9 cellular contexts compared by ENCODE assay signal in genomic region chr20:49275634-49276033, GRCh38. TPM values are rescaled to one million over a fixed set of nuclear protein-coding genes. Genes with fewer than 3 reads are reported as not detected.
DNase-seq lines count a peak whose midpoint lies in the region; ATAC-seq and TF ChIP-seq lines count a peak whose summit lies in the region.
"Had no signal": no experiment of that assay in that cellular context is flagged by ENCODE, and none has a peak within 500 bp of the region (broad histone marks: within the 10 kb centered on the region; RNA-seq: fewer than 3 reads in every experiment).

No MANE protein-coding gene starts in this region.

- in situ Hi-C loops in GM23248 (cut with MboI): no loop called here

- no peaks in the 10 kb centered on the region for H3K9me3 ChIP-seq in GM23248 (ENCODE audit: low read depth)

- H3K27me3 ChIP-seq in GM23248 (replicated peaks; ENCODE audit: insufficient read depth): no peaks in the 10 kb centered on the region

- H3F3A ChIP-seq in GM23248 (ENCODE audit: insufficient read depth): peaks cover 41% of the 10 kb centered on the region

- H3K4me3 ChIP-seq in GM23248 (peak overlapping the region; percentile 96), skin epidermis (peak overlapping the region in 1 of 7 experiments; percentile 57)

- H2AFZ ChIP-seq in GM23248: no peak overlapping the region

- peaks cover 11% of the 10 kb centered on the region for H4K20me1 ChIP-seq in GM23248 (ENCODE audit: insufficient read depth)

- peaks cover 92% of the 10 kb centered on the region for H3K79me2 ChIP-seq in GM23248 (ENCODE audit: insufficient read depth)

- DNase-seq in GM23248 (peak; percentile 35), RWPE1 (ENCODE audit: low spot score) (no peak), erythroblast (lab: John Stamatoyannopoulos, UW) (peak; percentile 42 to 59), NCI-H146 treated with DMSO at 0.1 percent for 48 hours (lab: John Stamatoyannopoulos, UW; ENCODE audit: unreplicated experiment) (no peak), Kasumi-1 (lab: John Stamatoyannopoulos, UW) (no peak)
- DNase-seq: stimulated activated CD4-positive, alpha-beta T cell treated with anti-CD3 and anti-CD28 coated beads, Interleukin-2, amount 100 ng/mL, for 24 hours had no signal

- ATAC-seq in GM18861 (IDR thresholded peaks at IDR 0.05; ENCODE audit: unreplicated experiment) (no peak), GM18870 (IDR thresholded peaks at IDR 0.05; ENCODE audit: unreplicated experiment) (no peak)

- no peaks in the 10 kb centered on the region for H3K9me2 ChIP-seq in GM23248 (ENCODE audit: insufficient read depth)

- peak overlapping the region; percentile 98; the same call in 1 of the 2 replicates for H3K9ac ChIP-seq in GM23248

- CTCF ChIA-PET in RWPE1 (lab: Yijun Ruan, JAX): interaction anchor here (0.6 kb wide), 1 partner anchor 47 kb away, joined by 3 read pairs; no protein-coding TSS in a partner anchor

- TF ChIP-seq POLR2A in erythroblast (IDR thresholded peaks at IDR 0.05; ENCODE audit: low read length): no peak

- peak overlapping the region; percentile 87 for H3K27ac ChIP-seq in GM23248
- H3K27ac ChIP-seq in RWPE1: peak overlapping the region; percentile 33; the same call in 1 of the 2 replicates
- peak overlapping the region in 11 of 21 experiments; percentile 97 to 100 (median 98) for H3K27ac ChIP-seq in skin epidermis

- no peak for TF ChIP-seq CTCF in RWPE1 (conservative IDR thresholded peaks at IDR 0.05; ENCODE audit: low read depth)

- 41 to 54% methylated on average over 2 of the region's 2 CpGs for WGBS in GM23248 (ENCODE audit: low coverage in 1 of 2, low lambda C conversion rate in 2 of 2, missing lambda C conversion rate in 2 of 2), 2 experiments

- POLR2A ChIA-PET in RWPE1 (lab: Yijun Ruan, JAX; ENCODE audit: low non-redundant PET): no interaction called here

- peaks cover 40% of the 10 kb centered on the region for H3K36me3 ChIP-seq in GM23248 (ENCODE audit: low read depth)

- H3K4me2 ChIP-seq in GM23248 (ENCODE audit: unreplicated experiment): peak overlapping the region; percentile 98

- peaks cover 17% of the 10 kb centered on the region for H3K4me1 ChIP-seq in GM23248 (ENCODE audit: insufficient read depth)

RNA-seq across cellular contexts. Expression of gene ZNFX1, which starts 2.2 kb away (rescaled TPM):
- total RNA-seq in GM23248 (2014; rRNA removed; shearing (Covaris generic)): 46.5 and 50.7 TPM in 2 replicates
- 47.3 and 49.2 TPM in 2 replicates for polyA plus RNA-seq in GM23248 (2016; fragmentation: Nextera tagmentation; extraction: Ambion mirVana)

RNA-seq across cellular contexts. Expression of gene DDX27, which starts 56.4 kb away (rescaled TPM):
- total RNA-seq in GM23248 (2014; rRNA removed; shearing (Covaris generic)): 24.2 and 25.3 TPM in 2 replicates
- 35.6 and 36.3 TPM in 2 replicates for polyA plus RNA-seq in GM23248 (2016; fragmentation: Nextera tagmentation; extraction: Ambion mirVana)

Comparison
In these comparisons a context has a peak if more than half of its experiments do, and no peak if none do; other contexts are left out.
1. DNase-seq: peak in GM23248 (single experiment) and erythroblast (2 of 2); none in RWPE1 (single experiment), NCI-H146 treated with DMSO at 0.1 percent for 48 hours (single experiment) and Kasumi-1 (0 of 2).
2. H3K27ac ChIP-seq: peak in every context shown above with its lines; median percentile 98 in skin epidermis; 87 in GM23248; 33 in RWPE1.